In genomic region chr6:136788069-136788902, GRCh38 we compare ENCODE assay signal across 9 cellular contexts. TPM values are rescaled to one million over a fixed set of nuclear protein-coding genes. Genes with fewer than 3 reads are reported as not detected.
DNase-seq lines count a peak whose midpoint lies in the region; ATAC-seq and TF ChIP-seq lines count a peak whose summit lies in the region.
"Had no signal": no experiment of that assay in that cellular context is flagged by ENCODE, and none has a peak within 500 bp of the region (broad histone marks: within the 10 kb centered on the region; RNA-seq: fewer than 3 reads in every experiment).

No MANE protein-coding gene starts in this region.

- no peak for TF ChIP-seq CTCF in AG09309 (IDR thresholded peaks at IDR 0.05; ENCODE audit: control insufficient read depth, insufficient read depth, low read depth, low read length, missing control alignments)

- peaks cover 39% of the 10 kb centered on the region for H3K36me3 Mint-ChIP-seq in activated T-helper 17 cell treated with anti-CD3 and anti-CD28 coated beads, Interleukin-2, amount 50 U/mL, for 72 hours (ENCODE audit: low read depth)

- no peaks in the 10 kb centered on the region for H3K9me3 Mint-ChIP-seq in activated T-helper 17 cell treated with anti-CD3 and anti-CD28 coated beads, Interleukin-2, amount 50 U/mL, for 72 hours

- H3K4me3 Mint-ChIP-seq in activated T-helper 17 cell treated with anti-CD3 and anti-CD28 coated beads, Interleukin-2, amount 50 U/mL, for 72 hours: peak overlapping the region; percentile 97

- peak; percentile 15 for ATAC-seq in HG02798 (IDR thresholded peaks at IDR 0.05; ENCODE audit: poor library complexity, unreplicated experiment)
- ATAC-seq in activated T-helper 17 cell treated with anti-CD3 and anti-CD28 coated beads, Interleukin-2, amount 50 U/mL, for 72 hours (replicated peaks): peak; percentile 43
- no peak for ATAC-seq in right cardiac atrium
- ATAC-seq: esophagus mucosa had no signal

- no peaks in the 10 kb centered on the region for H3K9me3 ChIP-seq in right cardiac atrium (ENCODE audit: control insufficient read depth, low read length)

- H3K27me3 ChIP-seq in right cardiac atrium (ENCODE audit: control insufficient read depth, insufficient read depth): no peaks in the 10 kb centered on the region

- H3K4me3 ChIP-seq in AG09309 (ENCODE audit: control insufficient read depth, low read depth, low read length): no peak overlapping the region
- H3K4me3 ChIP-seq in right cardiac atrium (ENCODE audit: low read length): no peak overlapping the region

- peak overlapping the region; percentile 89 for H3K27ac Mint-ChIP-seq in activated T-helper 17 cell treated with anti-CD3 and anti-CD28 coated beads, Interleukin-2, amount 50 U/mL, for 72 hours

- H3K4me1 Mint-ChIP-seq in activated T-helper 17 cell treated with anti-CD3 and anti-CD28 coated beads, Interleukin-2, amount 50 U/mL, for 72 hours: peaks cover 59% of the 10 kb centered on the region

- no peaks in the 10 kb centered on the region for H3K27me3 Mint-ChIP-seq in activated T-helper 17 cell treated with anti-CD3 and anti-CD28 coated beads, Interleukin-2, amount 50 U/mL, for 72 hours

- peaks cover 3% of the 10 kb centered on the region for H3K4me1 ChIP-seq in right cardiac atrium (ENCODE audit: control insufficient read depth, insufficient read depth, low read length)

- H3K27ac ChIP-seq in right cardiac atrium (ENCODE audit: low read length): no peak overlapping the region

- 72% methylated on average over 7 of the region's 7 CpGs for WGBS in right cardiac atrium

- intact Hi-C loops in right cardiac atrium (cut with DNase I): no loop called here

- DNase-seq in AG09309 (ENCODE audit: low read depth) (peak; percentile 51), iris pigment epithelial cell (ENCODE audit: low read depth) (peak; percentile 94), anterior cingulate cortex (lab: John Stamatoyannopoulos, UW) (no peak), right cardiac atrium (no peak), GDM1 (lab: John Stamatoyannopoulos, UW) (no peak), DMS53 (lab: John Stamatoyannopoulos, UW) (no peak)

RNA-seq across cellular contexts. Expression of gene MAP3K5, which starts 4.0 kb away (rescaled TPM):
- 10 to 100 TPM; 13.8 to 20.1 TPM for total RNA-seq in activated T-helper 17 cell treated with anti-CD3 and anti-CD28 coated beads, Interleukin-2, amount 50 U/mL, for 72 hours
- 1 to 10 TPM; 3.9 to 7.3 (median 5.5) TPM for total RNA-seq in right cardiac atrium
- 2.8 TPM for polyA plus RNA-seq in right cardiac atrium

RNA-seq across cellular contexts. Expression of gene PEX7, which starts 34.1 kb away (rescaled TPM):
- total RNA-seq in activated T-helper 17 cell treated with anti-CD3 and anti-CD28 coated beads, Interleukin-2, amount 50 U/mL, for 72 hours: 1 to 10 TPM; 3.4 to 5.7 TPM
- 10 to 100 TPM in 1 of 4 donors, 1 to 10 TPM in 3; 6.1 to 10.8 (median 6.6) TPM for total RNA-seq in right cardiac atrium
- polyA plus RNA-seq in right cardiac atrium: 7.7 TPM

Comparison
In these comparisons a context has a peak if more than half of its experiments do, and no peak if none do; other contexts are left out.
1. DNase-seq: peak in AG09309 (single experiment) and iris pigment epithelial cell (single experiment); none in anterior cingulate cortex (0 of 58), right cardiac atrium (0 of 3), GDM1 (single experiment) and DMS53 (single experiment).
2. ATAC-seq: peak in HG02798 (single experiment) and activated T-helper 17 cell treated with anti-CD3 and anti-CD28 coated beads, Interleukin-2, amount 50 U/mL, for 72 hours (single experiment); none in right cardiac atrium (0 of 2).